ENCODE assay signal across 10 cellular contexts in genomic region chr9:79537838-79538237, GRCh38.
"Had no signal": no experiment of that assay in that cellular context is flagged by ENCODE, and none has a peak within 500 bp of the region (broad histone marks: within the 10 kb centered on the region; RNA-seq: fewer than 3 reads in every experiment).

No MANE protein-coding gene starts in this region.

- H3K9me3 ChIP-seq: HAP-1 had no signal

- FAIRE-seq: H1 had no signal

- ATAC-seq: GM23338, HCT116 had no signal

- H3K27ac ChIP-seq: GM23248 had no signal

- DNase-seq: GM23248, GOT3, H7, H9, HCEC 1CT, HFFc6 had no signal

- H3K36me3 ChIP-seq: HAP-1 had no signal

- H3K4me3 ChIP-seq: GM23248, GM23338, HAP-1 had no signal

- H3K4me1 ChIP-seq: HAP-1 had no signal
